In the genomic region with DNA sequence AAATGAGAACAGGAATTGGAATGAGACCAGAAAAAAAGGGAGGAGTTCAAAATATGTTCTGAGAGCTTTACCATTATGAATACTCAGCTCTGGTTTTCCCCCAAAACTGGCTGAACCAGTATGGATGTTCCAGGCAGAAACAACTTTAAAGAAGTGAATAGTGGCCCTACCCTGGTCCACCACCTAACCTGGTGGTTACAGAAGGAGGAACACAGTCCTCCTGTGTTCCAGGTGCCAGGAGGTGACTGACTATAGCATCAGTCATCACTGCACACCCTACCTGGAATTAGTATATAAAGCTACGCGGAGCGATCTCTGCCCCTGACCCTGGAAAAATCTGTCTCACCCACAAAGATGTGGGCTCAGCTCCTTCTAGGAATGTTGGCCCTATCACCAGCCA, we compare ENCODE assay signal across 25 cellular contexts. TPM values are rescaled to one million over a fixed set of nuclear protein-coding genes. Genes with fewer than 3 reads are reported as not detected.
DNase-seq lines count a peak whose midpoint lies in the region; ATAC-seq and TF ChIP-seq lines count a peak whose summit lies in the region.
"Had no signal": no experiment of that assay in that cellular context is flagged by ENCODE, and none has a peak within 500 bp of the region (broad histone marks: within the 10 kb centered on the region; RNA-seq: fewer than 3 reads in every experiment).

Gene A2ML1, plus strand, starts transcription at position 324 of the 400 bp plus-strand sequence. Its CDS starts 31 bp downstream, at position 355.

- H3K27ac ChIP-seq in RWPE2 (ENCODE audit: poor library complexity, severe bottlenecking) (no peak within 1 kb of the TSS), trophoblast cell (ENCODE audit: low read depth, low read length) (peak within 1 kb of the TSS; percentile 85)
- H3K27ac ChIP-seq: gastrocnemius medialis, HL-60, spleen, stomach had no signal

- no peaks in the 10 kb centered on the region for H3K79me2 ChIP-seq in trophoblast cell (ENCODE audit: control insufficient read depth, insufficient read depth, low read length, poor library complexity)

- peak within 1 kb of the TSS; percentile 82 for H3K4ac ChIP-seq in trophoblast cell (ENCODE audit: low read depth, low read length)

- H3K9ac ChIP-seq in ES-I3 (ENCODE audit: low read depth, low read length), result peak within 1 kb of the TSS; percentile 1; the same call in 1 of the 2 replicates
- H3K9ac ChIP-seq in trophoblast cell (ENCODE audit: low read length), result peak within 1 kb of the TSS; percentile 2

- H3K79me1 ChIP-seq in trophoblast cell (ENCODE audit: low read length), result peaks cover 28% of the 10 kb centered on the region

- TF ChIP-seq CTCF in RWPE2 (IDR thresholded peaks at IDR 0.05; ENCODE audit: poor library complexity, severe bottlenecking), result no peak
- no peak for TF ChIP-seq CTCF in GM20000 (IDR thresholded peaks at IDR 0.05; ENCODE audit: extremely low read depth, missing control alignments)

- H3K27me3 ChIP-seq in RWPE2 (ENCODE audit: insufficient read depth, poor library complexity, severe bottlenecking) (no peaks in the 10 kb centered on the region), trophoblast cell (ENCODE audit: insufficient read depth, low read length) (no peaks in the 10 kb centered on the region)
- H3K27me3 ChIP-seq: BE2C, spleen, stomach had no signal

- peak within 1 kb of the TSS; percentile 91 for H2BK120ac ChIP-seq in trophoblast cell (ENCODE audit: insufficient read depth, low read length, poor library complexity)

- no peak within 1 kb of the TSS for H3K4me3 ChIP-seq in RWPE2 (ENCODE audit: severe bottlenecking)
- no peak within 1 kb of the TSS for H3K4me3 ChIP-seq in trophoblast cell (ENCODE audit: low read depth, low read length)
- H3K4me3 ChIP-seq: gastrocnemius medialis, spleen, stomach had no signal

- H4K91ac ChIP-seq in trophoblast cell (ENCODE audit: low read depth, low read length), result peak within 1 kb of the TSS; percentile 95

- H3K36me3 ChIP-seq in ES-I3 (ENCODE audit: insufficient read depth, low read length), result no peaks in the 10 kb centered on the region
- H3K36me3 ChIP-seq in RWPE2 (ENCODE audit: low read depth), result no peaks in the 10 kb centered on the region
- no peaks in the 10 kb centered on the region for H3K36me3 ChIP-seq in trophoblast cell (ENCODE audit: control insufficient read depth in 1 of 2, insufficient read depth in 2 of 2, low read length in 2 of 2)
- H3K36me3 ChIP-seq: BE2C, gastrocnemius medialis, spleen, stomach had no signal

- H2BK12ac ChIP-seq in trophoblast cell (ENCODE audit: low read length), result peak within 1 kb of the TSS; percentile 89

- H3K18ac ChIP-seq in trophoblast cell (ENCODE audit: low read length), result no peak within 1 kb of the TSS

- no peak within 1 kb of the TSS for H3K4me2 ChIP-seq in trophoblast cell (ENCODE audit: low read length)

- peak within 1 kb of the TSS; percentile 74 for H2AK5ac ChIP-seq in trophoblast cell (ENCODE audit: low read length)

- H3K9me3 ChIP-seq in ES-I3 (ENCODE audit: control insufficient read depth, insufficient read depth, low read length) (no peaks in the 10 kb centered on the region; the same call in 1 of the 2 replicates), RWPE2 (ENCODE audit: severe bottlenecking) (no peaks in the 10 kb centered on the region), trophoblast cell (ENCODE audit: insufficient read depth, low read depth, low read length) (no peaks in the 10 kb centered on the region)
- H3K9me3 ChIP-seq: BE2C, stomach had no signal

- no peak within 1 kb of the TSS for H2AFZ ChIP-seq in trophoblast cell (ENCODE audit: insufficient read depth, low read length, poor library complexity)

- peak within 1 kb of the TSS; percentile 82 for H4K8ac ChIP-seq in trophoblast cell (ENCODE audit: low read depth, low read length)

- H4K12ac ChIP-seq in trophoblast cell (ENCODE audit: low read depth, low read length), result no peak within 1 kb of the TSS

- DNase-seq in RWPE2 (ENCODE audit: low spot score) (no peak), trophoblast cell (peak; percentile 72 to 87), NCI-H2029 (lab: John Stamatoyannopoulos, UW) (no peak), GM20000 (ENCODE audit: low spot score) (no peak)
- DNase-seq: activated CD4-positive, alpha-beta T cell treated with anti-CD3 and anti-CD28 coated beads for 4 hours; activated naive CD8-positive, alpha-beta T cell treated with anti-CD3 and anti-CD28 coated beads for 36 hours; BE2C; COR-L47; cortex of kidney; gastrocnemius medialis; NCI-H146; OCI-M1; spleen; stimulated activated CD4-positive, alpha-beta T cell treated with anti-CD3 and anti-CD28 coated beads, Interleukin-4, amount 100 ng/mL, for 4 hours; stomach; T-helper 1 cell had no signal

- WGBS in trophoblast cell (ENCODE audit: extremely low coverage, insufficient coverage, insufficient read length), result no CpG with 5 or more reads among the region's 3 CpGs

- H3K14ac ChIP-seq in trophoblast cell (ENCODE audit: low read length), result peak within 1 kb of the TSS; percentile 85

- peaks cover 21% of the 10 kb centered on the region for H3K4me1 ChIP-seq in ES-I3 (ENCODE audit: insufficient read depth, low read length)
- H3K4me1 ChIP-seq in RWPE2 (ENCODE audit: insufficient read depth, poor library complexity, severe bottlenecking), result peaks cover under 1% of the 10 kb centered on the region
- H3K4me1 ChIP-seq in trophoblast cell (ENCODE audit: control insufficient read depth in 1 of 2, insufficient read depth in 2 of 2, low read length in 2 of 2), result peaks cover 14 to 28% of the 10 kb centered on the region in 2 experiments
- H3K4me1 ChIP-seq: BE2C, gastrocnemius medialis, spleen had no signal

- ATAC-seq in RWPE2 (ENCODE audit: low read depth) (peak; percentile 69), esophagus mucosa (peak; percentile 95), HG03175 (IDR thresholded peaks at IDR 0.05; ENCODE audit: unreplicated experiment) (no peak), HG03565 (IDR thresholded peaks at IDR 0.05; ENCODE audit: unreplicated experiment) (no peak)
- ATAC-seq: gastrocnemius medialis had no signal

- peak within 1 kb of the TSS; percentile 90 for H2BK5ac ChIP-seq in trophoblast cell (ENCODE audit: low read depth, low read length, poor library complexity)

- H3K23ac ChIP-seq in trophoblast cell (ENCODE audit: low read length), result no peak within 1 kb of the TSS

RNA-seq across cellular contexts. Expression of gene A2ML1, which starts in this region (rescaled TPM):
- 720 TPM for total RNA-seq in esophagus mucosa
- polyA plus RNA-seq in trophoblast cell (2013), result 2.9 and 3.1 TPM in 2 replicates
- total RNA-seq: activated naive CD8-positive, alpha-beta T cell treated with anti-CD3 and anti-CD28 coated beads for 36 hours; Daoy; endothelial cell of umbilical vein; gastrocnemius medialis; spleen had no signal
- polyA plus RNA-seq: endothelial cell of umbilical vein, IgD-negative memory B cell, neural cell had no signal

Comparison
In these comparisons a context has a peak if more than half of its experiments do, and no peak if none do; other contexts are left out.
1. ATAC-seq: peak in RWPE2 (single experiment) and esophagus mucosa (single experiment); none in HG03175 (single experiment) and HG03565 (single experiment).
2. DNase-seq: peak in trophoblast cell (2 of 2); none in RWPE2 (single experiment), NCI-H2029 (single experiment) and GM20000 (single experiment).